In the genomic region with DNA sequence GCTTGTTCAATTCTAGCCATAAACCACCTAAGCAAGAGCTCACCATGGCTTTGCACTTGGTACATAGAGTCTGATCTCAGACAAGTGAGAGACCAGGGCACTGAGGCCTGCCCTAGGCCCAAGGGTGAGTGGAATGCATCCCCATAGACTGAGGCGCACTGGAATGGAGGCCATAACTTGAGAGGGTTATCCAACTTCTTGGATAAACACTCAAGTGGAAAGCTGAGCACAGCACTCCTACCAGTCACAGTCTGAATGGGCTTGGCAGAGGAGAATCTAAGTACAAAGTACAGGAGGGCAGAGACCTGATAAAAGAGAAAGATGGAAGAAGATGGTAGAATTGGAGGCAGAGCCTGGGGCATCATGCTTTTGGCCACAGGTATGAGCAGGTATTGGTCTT, we compare ENCODE assay signal across 13 cellular contexts. TPM values are rescaled to one million over a fixed set of nuclear protein-coding genes. Genes with fewer than 3 reads are reported as not detected.
DNase-seq lines count a peak whose midpoint lies in the region; ATAC-seq and TF ChIP-seq lines count a peak whose summit lies in the region.
"Had no signal": no experiment of that assay in that cellular context is flagged by ENCODE, and none has a peak within 500 bp of the region (broad histone marks: within the 10 kb centered on the region; RNA-seq: fewer than 3 reads in every experiment).

No MANE protein-coding gene starts in this region.

- peak overlapping the region in 3 of 5 donors; percentile 21 to 68 (median 38) for H3K9ac ChIP-seq in subcutaneous abdominal adipose tissue (ENCODE audit: low read length in 5 of 5)

- H3K36me3 Mint-ChIP-seq in activated T-cell treated with anti-CD3 and anti-CD28 coated beads, Interleukin-2, amount 50 U/mL, for 24 hours (ENCODE audit: low read depth): peaks cover 88% of the 10 kb centered on the region
- peaks cover 41% of the 10 kb centered on the region for H3K36me3 Mint-ChIP-seq in activated naive CD8-positive, alpha-beta T cell treated with anti-CD3 and anti-CD28 coated beads, Interleukin-2, amount 10 ng/mL, durations not matched to agents 7 days and 5 days

- intact Hi-C loops in left lung (cut with DNase I): no loop called here

- no peaks in the 10 kb centered on the region for H3K9me3 Mint-ChIP-seq in activated T-cell treated with anti-CD3 and anti-CD28 coated beads, Interleukin-2, amount 50 U/mL, for 24 hours
- peaks cover 3% of the 10 kb centered on the region for H3K9me3 Mint-ChIP-seq in activated naive CD8-positive, alpha-beta T cell treated with anti-CD3 and anti-CD28 coated beads, Interleukin-2, amount 10 ng/mL, durations not matched to agents 7 days and 5 days
- H3K9me3 Mint-ChIP-seq: neural crest cell had no signal

- H3K4me1 Mint-ChIP-seq in activated T-cell treated with anti-CD3 and anti-CD28 coated beads, Interleukin-2, amount 50 U/mL, for 24 hours (ENCODE audit: low read depth): peaks cover 64% of the 10 kb centered on the region
- peaks cover 17% of the 10 kb centered on the region for H3K4me1 Mint-ChIP-seq in activated naive CD8-positive, alpha-beta T cell treated with anti-CD3 and anti-CD28 coated beads, Interleukin-2, amount 10 ng/mL, durations not matched to agents 7 days and 5 days

- H3K36me3 ChIP-seq in left lung (peaks cover 0 to 97% of the 10 kb centered on the region in 2 donors), subcutaneous abdominal adipose tissue (ENCODE audit: control insufficient read depth in 5 of 5, insufficient read depth in 5 of 5, low read length in 5 of 5) (peaks cover 37 to 76% (median 67%) of the 10 kb centered on the region in 5 donors), BE2C (peaks cover 2% of the 10 kb centered on the region; the same call in 1 of the 2 replicates)

- H3K27ac ChIP-seq in left lung (peak overlapping the region; percentile 78 to 91), subcutaneous abdominal adipose tissue (ENCODE audit: low read depth, low read length) (peak overlapping the region; percentile 92)

- no peak overlapping the region for H3K4me3 Mint-ChIP-seq in activated T-cell treated with anti-CD3 and anti-CD28 coated beads, Interleukin-2, amount 50 U/mL, for 24 hours
- no peak overlapping the region for H3K4me3 Mint-ChIP-seq in activated naive CD8-positive, alpha-beta T cell treated with anti-CD3 and anti-CD28 coated beads, Interleukin-2, amount 10 ng/mL, durations not matched to agents 7 days and 5 days
- H3K4me3 Mint-ChIP-seq: neural crest cell had no signal

- H3K9me3 ChIP-seq in left lung (no peaks in the 10 kb centered on the region), subcutaneous abdominal adipose tissue (ENCODE audit: control insufficient read depth in 5 of 5, low read length in 5 of 5) (no peaks in the 10 kb centered on the region), BE2C (no peaks in the 10 kb centered on the region)

- no peaks in the 10 kb centered on the region for H3K27me3 Mint-ChIP-seq in activated T-cell treated with anti-CD3 and anti-CD28 coated beads, Interleukin-2, amount 50 U/mL, for 24 hours
- no peaks in the 10 kb centered on the region for H3K27me3 Mint-ChIP-seq in activated naive CD8-positive, alpha-beta T cell treated with anti-CD3 and anti-CD28 coated beads, Interleukin-2, amount 10 ng/mL, durations not matched to agents 7 days and 5 days

- H3K27ac Mint-ChIP-seq in activated T-cell treated with anti-CD3 and anti-CD28 coated beads, Interleukin-2, amount 50 U/mL, for 24 hours: peak overlapping the region; percentile 65
- H3K27ac Mint-ChIP-seq in activated naive CD8-positive, alpha-beta T cell treated with anti-CD3 and anti-CD28 coated beads, Interleukin-2, amount 10 ng/mL, durations not matched to agents 7 days and 5 days: peak overlapping the region; percentile 27

- no peaks in the 10 kb centered on the region for H3K27me3 ChIP-seq in left lung
- H3K27me3 ChIP-seq in subcutaneous abdominal adipose tissue (ENCODE audit: control insufficient read depth in 5 of 5, insufficient read depth in 4 of 5, low read length in 5 of 5): no peaks in the 10 kb centered on the region
- H3K27me3 ChIP-seq in BE2C: no peaks in the 10 kb centered on the region

- POLR2A ChIA-PET in activated naive CD8-positive, alpha-beta T cell treated with anti-CD3 and anti-CD28 coated beads, Interleukin-2, amount 10 ng/mL, durations not matched to agents 7 days and 5 days (lab: Charles Lee): no interaction called here

- H3K4me3 ChIP-seq in left lung: no peak overlapping the region
- H3K4me3 ChIP-seq in subcutaneous abdominal adipose tissue (ENCODE audit: low read depth in 1 of 5, low read length in 5 of 5): no peak overlapping the region
- no peak overlapping the region for H3K4me3 ChIP-seq in BE2C (ENCODE audit: low read depth, low read length)

- TF ChIP-seq CTCF in left lung (IDR thresholded peaks at IDR 0.05) (no peak), BE2C (IDR thresholded peaks at IDR 0.05; ENCODE audit: low read depth, low read length) (no peak)

- H3K4me1 ChIP-seq in left lung: peaks cover 25 to 99% of the 10 kb centered on the region in 2 donors
- H3K4me1 ChIP-seq in subcutaneous abdominal adipose tissue (ENCODE audit: control insufficient read depth in 5 of 5, insufficient read depth in 5 of 5, low read length in 5 of 5): peaks cover 4 to 56% (median 25%) of the 10 kb centered on the region in 5 donors
- H3K4me1 ChIP-seq in BE2C: peaks cover 4% of the 10 kb centered on the region

- no peak for DNase-seq in activated T-cell treated with anti-CD3 and anti-CD28 coated beads, Interleukin-2, amount 50 U/mL, for 24 hours
- no peak for DNase-seq in activated T-cell treated with anti-CD3 and anti-CD28 coated beads, Interleukin-2, amount 50 U/mL, for 1 hour
- DNase-seq in activated naive CD8-positive, alpha-beta T cell treated with anti-CD3 and anti-CD28 coated beads, Interleukin-2, amount 10 ng/mL, durations not matched to agents 7 days and 5 days: no peak
- DNase-seq in left lung: peak in 1 of 2 donors; percentile 57
- no peak for DNase-seq in NK-92 (lab: John Stamatoyannopoulos, UW; ENCODE audit: unreplicated experiment)
- DNase-seq in BE2C: no peak
- no peak for DNase-seq in NCI-H1930 (lab: John Stamatoyannopoulos, UW)
- DNase-seq: activated CD4-positive, alpha-beta T cell treated with anti-CD3 and anti-CD28 coated beads, Interleukin-2, amount 50 U/mL, for 48 hours; NCI-H187; SHP77; stimulated activated CD4-positive, alpha-beta T cell treated with anti-CD3 and anti-CD28 coated beads, Interleukin-2, amount 100 ng/mL, for 48 hours had no signal

- no peak for ATAC-seq in activated naive CD8-positive, alpha-beta T cell treated with anti-CD3 and anti-CD28 coated beads, Interleukin-2, amount 10 ng/mL, durations not matched to agents 7 days and 5 days (ENCODE audit: low read depth)
- ATAC-seq in left lung: peak; percentile 76

RNA-seq across cellular contexts. Expression of gene CASP10, which starts 30.4 kb away (rescaled TPM):
- 10 to 100 TPM; 45.2 to 46.1 TPM for total RNA-seq in activated naive CD8-positive, alpha-beta T cell treated with anti-CD3 and anti-CD28 coated beads, Interleukin-2, amount 10 ng/mL, durations not matched to agents 7 days and 5 days
- 10 to 100 TPM; 30.3 to 31.5 TPM for total RNA-seq in left lung
- polyA plus RNA-seq in BE2C (2012; ENCODE audit: insufficient read depth, insufficient read length, low read depth): 0.08 TPM
- total RNA-seq: neural crest cell had no signal

RNA-seq across cellular contexts. Expression of gene CFLAR, which starts 36.6 kb away (rescaled TPM):
- total RNA-seq in activated naive CD8-positive, alpha-beta T cell treated with anti-CD3 and anti-CD28 coated beads, Interleukin-2, amount 10 ng/mL, durations not matched to agents 7 days and 5 days: 100 to 1,000 TPM; 139 to 140 TPM
- total RNA-seq in left lung: 100 to 1,000 TPM; 278 to 327 TPM
- 11.6 TPM for polyA plus RNA-seq in BE2C (2012; ENCODE audit: insufficient read depth, insufficient read length, low read depth)
